Comparison of ENCODE assay signal across 8 cellular contexts in genomic region chr3:31704651-31705179, GRCh38.
DNase-seq lines count a peak whose midpoint lies in the region; ATAC-seq and TF ChIP-seq lines count a peak whose summit lies in the region.

No MANE protein-coding gene starts in this region.

- no peaks in the 10 kb centered on the region for H3K36me3 ChIP-seq in HCT116 (ENCODE audit: control insufficient read depth in 1 of 2, insufficient read depth in 2 of 2, low read length in 2 of 2)

- H3K9me3 ChIP-seq in AG04450 (ENCODE audit: control insufficient read depth, insufficient read depth, low read length) (no peaks in the 10 kb centered on the region), HCT116 (ENCODE audit: control insufficient read depth in 1 of 2, insufficient read depth in 1 of 2, low read depth in 1 of 2, low read length in 2 of 2) (no peaks in the 10 kb centered on the region)

- no peak for TF ChIP-seq POLR2A in HCT116 (IDR thresholded peaks at IDR 0.05; ENCODE audit: borderline replicate concordance, extremely low read depth, insufficient read depth, insufficient read length)

- ATAC-seq in HCT116 (peak; percentile 99), HG02885 (IDR thresholded peaks at IDR 0.05; ENCODE audit: poor library complexity, unreplicated experiment) (no peak), GM18858 (IDR thresholded peaks at IDR 0.05; ENCODE audit: unreplicated experiment) (no peak)

- H3K4me3 ChIP-seq in AG04450 (ENCODE audit: low read depth, low read length) = no peak overlapping the region
- no peak overlapping the region for H3K4me3 ChIP-seq in HCT116 (replicated peaks in 1 of 2; ENCODE audit: low read depth in 1 of 2, low read length in 2 of 2)

- no peak overlapping the region for H3K9ac ChIP-seq in HCT116 (ENCODE audit: low read length)

- H3K27me3 ChIP-seq in AG04450 (ENCODE audit: control insufficient read depth, insufficient read depth, low read length) = no peaks in the 10 kb centered on the region
- H3K27me3 ChIP-seq in HCT116 (ENCODE audit: insufficient read depth, low read length) = no peaks in the 10 kb centered on the region

- H2AFZ ChIP-seq in HCT116 (ENCODE audit: low read depth, low read length, poor library complexity, severe bottlenecking) = no peak overlapping the region

- TF ChIP-seq CTCF in AG04450 (IDR thresholded peaks at IDR 0.05; ENCODE audit: low read depth, low read length) = no peak
- peak in 2 of 3 experiments; percentile 24 to 34; a peak in 1 of 6 replicates for TF ChIP-seq CTCF in HCT116 (IDR thresholded peaks at IDR 0.05 in 2 of 3, conservative IDR thresholded peaks at IDR 0.05 in 1 of 3; ENCODE audit: borderline replicate concordance in 1 of 3, insufficient read depth in 1 of 3, low read depth in 2 of 3, low read length in 2 of 3)

- H3K27ac ChIP-seq in AG04450 (ENCODE audit: low read depth, low read length) (peak overlapping the region; percentile 40), HCT116 (ENCODE audit: low read depth, low read length) (peak overlapping the region; percentile 40)

- intact Hi-C loops in HCT116 (cut with micrococcal nuclease) = no loop called here

- CTCF ChIA-PET in AG04450 (lab: Charles Lee) (interaction anchor here (1.0 to 1.4 kb wide), 2 partner anchors 9 to 10 kb away, joined by 3 to 4 read pairs; no protein-coding TSS in a partner anchor), HCT116 (lab: Charles Lee) (interaction anchor here (1.0 to 1.2 kb wide), 2 partner anchors 11 to 20 kb away, joined by 3 to 5 read pairs; no protein-coding TSS in a partner anchor)

- peak overlapping the region; percentile 57 for H3K4me2 ChIP-seq in HCT116 (ENCODE audit: low read length)

- BruUV-seq in HCT116 (replicated peaks; lab: Mats Ljungman, UMichigan) = no TSS peak

- H3K4me1 ChIP-seq in HCT116 (ENCODE audit: control insufficient read depth in 1 of 2, insufficient read depth in 2 of 2, low read length in 2 of 2) = peaks cover 13 to 20% of the 10 kb centered on the region in 2 experiments

- 0 out of 2 replicates have a peak, but pooled peaks have one; percentile 23 for TF ChIP-seq RAD21 in HCT116 (IDR thresholded peaks at IDR 0.05; ENCODE audit: low read depth)

- POLR2A ChIA-PET in AG04450 (lab: Yijun Ruan, JAX) = interaction anchor here (0.9 to 1.0 kb wide), 2 partner anchors 17 to 33 kb away, joined by 3 read pairs; no protein-coding TSS in a partner anchor
- POLR2A ChIA-PET in HCT116 (lab: Charles Lee) = interaction anchor here (0.6 kb wide), 1 partner anchor 255 kb away, joined by 3 read pairs; no protein-coding TSS in a partner anchor

- no peaks in the 10 kb centered on the region for H3K9me2 ChIP-seq in HCT116 (ENCODE audit: insufficient read depth)

- H3K79me2 ChIP-seq in HCT116 (ENCODE audit: insufficient read depth, low read length) = no peaks in the 10 kb centered on the region

- RAD21 ChIA-PET in HCT116 (lab: Charles Lee; ENCODE audit: low non-redundant PET in 1 of 2, low total read pairs in 2 of 2, uncharacterized antibody in 2 of 2, unreplicated experiment in 2 of 2) = no interaction called here

- no peaks in the 10 kb centered on the region for H4K20me1 ChIP-seq in HCT116 (ENCODE audit: insufficient read depth)

- DNase-seq in AG04450 (ENCODE audit: low read depth, low spot score) = peak; percentile 65
- peak; percentile 55 for DNase-seq in HCT116 (ENCODE audit: low read depth, low spot score)
- DNase-seq in amniotic epithelial cell (ENCODE audit: low read depth) = peak; percentile 43
- DNase-seq in mucosa of gallbladder (ENCODE audit: low spot score) = peak; percentile 53
- no peak for DNase-seq in NCI-H748 treated with DMSO at 0.1 percent for 48 hours (lab: John Stamatoyannopoulos, UW)
- no peak for DNase-seq in GDM1 (lab: John Stamatoyannopoulos, UW)

TF ChIP-seq in HCT116, 20 proteins besides CTCF, POLR2A, EP300 and RAD21:
- TF ChIP-seq JUND (IDR thresholded peaks at IDR 0.05) = peak; percentile 72
- TF ChIP-seq FOSL1 (IDR thresholded peaks at IDR 0.05; ENCODE audit: low read depth) = peak; percentile 82
- TF ChIP-seq MAX (IDR thresholded peaks at IDR 0.05) = peak; percentile 54; the same call in 1 of the 2 replicates
- no peak for TF ChIP-seq YY1 (IDR thresholded peaks at IDR 0.05; ENCODE audit: extremely low read depth, insufficient replicate concordance, low read depth, low read length)
- TF ChIP-seq CBX3 (IDR thresholded peaks at IDR 0.05; ENCODE audit: low read depth) = 0 out of 2 replicates have a peak, but pooled peaks have one; percentile 50
- no peak for TF ChIP-seq ZBTB33 (IDR thresholded peaks at IDR 0.05; ENCODE audit: extremely low read depth, insufficient replicate concordance, low read length)
- TF ChIP-seq TCF7L2 (IDR thresholded peaks at IDR 0.05; ENCODE audit: borderline replicate concordance, extremely low read depth, insufficient read depth, insufficient read length) = no peak
- TF ChIP-seq POLR2AphosphoS5 (IDR thresholded peaks at IDR 0.05; ENCODE audit: low read depth, low read length) = 0 out of 2 replicates have a peak, but pooled peaks have one; percentile 26
- peak; percentile 36; the same call in 1 of the 2 replicates for TF ChIP-seq SP1 (IDR thresholded peaks at IDR 0.05; ENCODE audit: low read depth)
- no peak for TF ChIP-seq ELF1 (IDR thresholded peaks at IDR 0.05; ENCODE audit: borderline replicate concordance, low read depth)

Comparison
In these comparisons a context has a peak if more than half of its experiments do, and no peak if none do; other contexts are left out.
1. DNase-seq: peak in AG04450 (single experiment), HCT116 (single experiment), amniotic epithelial cell (single experiment) and mucosa of gallbladder (single experiment); none in NCI-H748 treated with DMSO at 0.1 percent for 48 hours (single experiment) and GDM1 (single experiment).